Comparison of ENCODE assay signal across 8 cellular contexts in the genomic region with DNA sequence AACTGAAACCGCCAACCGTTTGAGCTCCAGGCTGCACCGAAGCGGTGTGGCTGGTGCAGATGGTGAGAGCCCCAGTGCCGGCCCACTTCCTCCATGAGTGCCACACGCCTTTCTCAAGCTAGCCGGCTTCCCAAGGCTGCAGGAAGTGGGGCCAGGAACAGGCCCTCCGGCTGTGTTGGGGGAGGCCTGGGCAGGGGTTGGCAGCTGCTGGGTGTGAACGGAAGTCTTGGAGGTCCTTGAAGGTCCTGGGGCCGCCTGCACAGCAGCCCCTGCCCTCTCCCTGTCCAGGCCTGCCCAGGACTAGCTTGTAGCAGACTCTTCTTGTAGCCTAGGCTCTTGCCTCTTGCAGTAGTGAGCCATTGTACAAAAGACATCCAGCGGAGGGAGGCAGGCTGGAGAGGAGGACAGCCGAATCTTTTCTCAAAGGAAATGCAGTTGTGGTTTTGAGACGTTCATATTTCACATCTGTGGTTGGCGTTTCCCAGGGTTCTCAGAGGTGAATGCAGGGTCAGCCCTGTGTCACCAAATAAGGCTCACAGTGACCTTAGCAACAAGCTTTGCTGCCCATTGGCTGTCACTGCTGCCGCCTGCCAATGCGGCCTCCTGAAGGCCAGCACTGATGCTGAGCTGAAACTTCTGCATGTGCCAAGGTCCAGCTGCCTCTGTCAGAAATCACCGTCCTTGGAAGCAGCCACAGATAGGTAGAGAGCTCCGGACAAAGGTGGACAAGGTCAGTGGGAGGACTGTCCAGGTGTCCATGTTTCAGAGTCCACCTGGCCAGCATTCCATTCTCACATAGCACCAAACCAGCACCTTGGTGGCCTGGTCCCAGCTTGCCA. TPM values are rescaled to one million over a fixed set of nuclear protein-coding genes. Genes with fewer than 3 reads are reported as not detected.
DNase-seq lines count a peak whose midpoint lies in the region; ATAC-seq lines count a peak whose summit lies in the region.

No MANE protein-coding gene starts in this region.

- ATAC-seq in GM19467 (IDR thresholded peaks at IDR 0.05; ENCODE audit: unreplicated experiment) (peak; percentile 50), HG03558 (IDR thresholded peaks at IDR 0.05; ENCODE audit: extremely low read depth, unreplicated experiment) (peak; percentile 39)

- DNase-seq in Daoy (ENCODE audit: low read depth) (peak; percentile 87), fibroblast of gingiva (ENCODE audit: low read depth) (peak; percentile 17), DMS153 (lab: John Stamatoyannopoulos, UW) (no peak), pons (ENCODE audit: low spot score) (no peak)
- DNase-seq in activated CD4-positive, alpha-beta T cell treated with anti-CD3 and anti-CD28 coated beads, Interleukin-2, amount 50 U/mL, for 1 hour = peak; percentile 70
- DNase-seq in stimulated activated CD8-positive, alpha-beta memory T cell treated with anti-CD3 and anti-CD28 coated beads, Interleukin-12 subunit alpha, Interleukin-12 subunit beta, amount 100 ng/mL, for 1 hour (ENCODE audit: low read depth) = peak; percentile 36

RNA-seq across cellular contexts. Expression of gene IRF1, which starts 23.9 kb away (rescaled TPM):
- 18.2 and 20.1 TPM in 2 replicates for total RNA-seq in Daoy (2014; rRNA removed; shearing (Covaris generic))

Comparison
In these comparisons a context has a peak if more than half of its experiments do, and no peak if none do; other contexts are left out.
1. DNase-seq: peak in Daoy (single experiment), activated CD4-positive, alpha-beta T cell treated with anti-CD3 and anti-CD28 coated beads, Interleukin-2, amount 50 U/mL, for 1 hour (single experiment), fibroblast of gingiva (single experiment) and stimulated activated CD8-positive, alpha-beta memory T cell treated with anti-CD3 and anti-CD28 coated beads, Interleukin-12 subunit alpha, Interleukin-12 subunit beta, amount 100 ng/mL, for 1 hour (single experiment); none in DMS153 (single experiment) and pons (single experiment).